Comparison of ENCODE assay signal across 14 cellular contexts in the genomic region with DNA sequence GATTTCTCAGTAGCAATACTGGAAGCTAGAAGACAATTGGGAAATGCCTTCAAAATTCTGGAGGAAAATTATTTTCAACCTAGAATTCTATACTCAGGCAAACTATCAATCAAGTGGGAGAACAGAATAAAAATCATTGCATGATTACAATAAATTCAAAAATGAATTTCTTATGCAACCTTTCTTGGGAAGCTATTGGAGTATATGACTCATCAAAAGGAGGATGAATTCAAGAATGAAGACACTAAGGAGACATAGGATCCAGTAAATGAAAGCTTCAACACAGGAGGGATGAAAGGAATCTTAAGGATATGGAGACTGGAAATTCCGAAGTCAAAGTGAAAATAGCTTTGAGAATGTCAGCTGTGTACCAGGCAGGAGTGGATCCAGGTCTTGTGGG. TPM values are rescaled to one million over a fixed set of nuclear protein-coding genes. Genes with fewer than 3 reads are reported as not detected.
DNase-seq lines count a peak whose midpoint lies in the region; ATAC-seq, FAIRE-seq and TF ChIP-seq lines count a peak whose summit lies in the region.
"Had no signal": no experiment of that assay in that cellular context is flagged by ENCODE, and none has a peak within 500 bp of the region (broad histone marks: within the 10 kb centered on the region; RNA-seq: fewer than 3 reads in every experiment).

No MANE protein-coding gene starts in this region.

- no TSS peak for BruUV-seq in K562 (replicated peaks; lab: Mats Ljungman, UMichigan)

- H3K4me2 ChIP-seq in K562 (ENCODE audit: insufficient read depth, low read length): no peak overlapping the region
- H3K4me2 ChIP-seq in Karpas-422 (ENCODE audit: low read depth, low read length, poor library complexity, severe bottlenecking): no peak overlapping the region

- H3K9me1 ChIP-seq in K562 (ENCODE audit: control insufficient read depth, insufficient read depth, low read length): no peaks in the 10 kb centered on the region

- no peak for TF ChIP-seq RAD21 in K562 (CRISPR knock-in tag; conservative IDR thresholded peaks at IDR 0.05 in 1 of 2, IDR thresholded peaks at IDR 0.05 in 1 of 2)

- no peaks in the 10 kb centered on the region for H3K36me3 ChIP-seq in K562 (ENCODE audit: control insufficient read depth, insufficient read depth, low read length)
- no peaks in the 10 kb centered on the region for H3K36me3 ChIP-seq in Karpas-422 (ENCODE audit: insufficient read depth, low read length)

- TF ChIP-seq EP300 in K562 (IDR thresholded peaks at IDR 0.05; ENCODE audit: low read length): no peak

- H2AFZ ChIP-seq in K562 (ENCODE audit: low read depth, low read length) (no peak overlapping the region), Karpas-422 (ENCODE audit: low read length) (no peak overlapping the region)

- POLR2A ChIA-PET in K562 (lab: Yijun Ruan, JAX): interaction anchor here (0.6 to 4.5 kb wide), 4 partner anchors 13 to 322 kb away, joined by 3 to 15 read pairs (median 3); partner anchors contain the start of gene UBR2

- TF ChIP-seq CTCF in K562 (IDR thresholded peaks at IDR 0.05 in 2 of 3, conservative IDR thresholded peaks at IDR 0.05 in 1 of 3; ENCODE audit: insufficient read depth in 2 of 3, low read depth in 1 of 3, low read length in 3 of 3) (no peak), fibroblast of villous mesenchyme (IDR thresholded peaks at IDR 0.05; ENCODE audit: insufficient read depth, low read depth, low read length) (no peak)

- no peaks in the 10 kb centered on the region for H3K79me2 ChIP-seq in K562 (ENCODE audit: control insufficient read depth, insufficient read depth, low read length)
- H3K79me2 ChIP-seq in Karpas-422 (ENCODE audit: low read length): no peaks in the 10 kb centered on the region

- peak; percentile 24 for DNase-seq in AG08395 (ENCODE audit: low spot score)
- peak; percentile 45 for DNase-seq in ELR (ENCODE audit: low read depth)
- DNase-seq in K562 (ENCODE audit: extremely low read depth in 1 of 4, low spot score in 3 of 4): no peak
- peak; percentile 34 for DNase-seq in fibroblast of villous mesenchyme (ENCODE audit: low read depth)
- no peak for DNase-seq in foreskin melanocyte
- DNase-seq in Kasumi-1 (lab: John Stamatoyannopoulos, UW): no peak
- DNase-seq in T-helper 1 cell: no peak
- no peak for DNase-seq in Karpas-422
- DNase-seq: CD8-positive, alpha-beta T cell; DND-41; H9; NCI-H1092; NCI-H1694; NCI-H446 had no signal

- H3K27me3 ChIP-seq in K562 (ENCODE audit: control insufficient read depth in 2 of 2, insufficient read depth in 2 of 2, low read length in 2 of 2) (no peaks in the 10 kb centered on the region), Karpas-422 (ENCODE audit: low read length) (no peaks in the 10 kb centered on the region)

- H3K9ac ChIP-seq in K562 (ENCODE audit: insufficient read depth in 1 of 2, low read depth in 2 of 2, low read length in 2 of 2) (no peak overlapping the region), Karpas-422 (ENCODE audit: low read length) (no peak overlapping the region)

- in situ Hi-C loops in K562 (cut with MboI): no loop called here

- CTCF ChIA-PET in K562 (lab: Yijun Ruan, JAX; ENCODE audit: low intra/inter-chr PET ratio): interaction anchor here (1.0 kb wide), 1 partner anchor 290 kb away, joined by 3 read pairs; no protein-coding TSS in a partner anchor

- no peak for TF ChIP-seq POLR2A in K562 (conservative IDR thresholded peaks at IDR 0.05)

- H3K27ac ChIP-seq in K562 (ENCODE audit: extremely low read depth, low read depth, low read length): no peak overlapping the region
- H3K27ac ChIP-seq in Karpas-422 (ENCODE audit: low read length): no peak overlapping the region

- no peak for ATAC-seq in K562
- ATAC-seq: CD8-positive, alpha-beta T cell had no signal

- no peaks in the 10 kb centered on the region for H3K9me3 ChIP-seq in K562 (replicated peaks; ENCODE audit: control insufficient read depth, insufficient read depth, low read depth, low read length)
- no peaks in the 10 kb centered on the region for H3K9me3 ChIP-seq in Karpas-422 (ENCODE audit: low read length)

- H3K4me3 ChIP-seq in K562 (no peak overlapping the region), fibroblast of villous mesenchyme (ENCODE audit: low read depth, low read length) (no peak overlapping the region), Karpas-422 (ENCODE audit: low read length) (no peak overlapping the region)

- H3K9me2 ChIP-seq in Karpas-422 (replicated peaks; ENCODE audit: insufficient read depth, low read length): no peaks in the 10 kb centered on the region

- H3K4me1 ChIP-seq in K562 (replicated peaks in 1 of 2; ENCODE audit: control insufficient read depth in 2 of 2, insufficient read depth in 2 of 2, low read length in 2 of 2) (peaks cover 10 to 16% of the 10 kb centered on the region in 2 experiments), Karpas-422 (ENCODE audit: low read length) (peaks cover 17% of the 10 kb centered on the region)

- WGBS in K562 (ENCODE audit: insufficient coverage, low coverage, missing lambda C conversion rate): 18% methylated on average over 1 of the region's 1 CpG

- no peaks in the 10 kb centered on the region for H4K20me1 ChIP-seq in K562 (replicated peaks; ENCODE audit: control insufficient read depth, insufficient read depth, low read length)
- H4K20me1 ChIP-seq in Karpas-422 (ENCODE audit: insufficient read depth, low read depth, low read length): no peaks in the 10 kb centered on the region

- intact Hi-C loops in K562 (cut with micrococcal nuclease): no loop called here

- FAIRE-seq in K562 (lab: Jason Lieb, UNC): no peak

TF ChIP-seq in K562, 482 proteins besides CTCF, POLR2A, EP300 and RAD21 (continues in another document):
- TF ChIP-seq ZFPM2 (CRISPR knock-in tag; IDR thresholded peaks at IDR 0.05) (no peak), NEUROD1 (IDR thresholded peaks at IDR 0.05; ENCODE audit: borderline replicate concordance, low read depth, low read length, partially characterized antibody) (no peak), RREB1 (CRISPR knock-in tag; IDR thresholded peaks at IDR 0.05) (no peak), NR1H2 (CRISPR knock-in tag; IDR thresholded peaks at IDR 0.05) (no peak)

RNA-seq across cellular contexts. Expression of gene UBR2, which starts 12.6 kb away (rescaled TPM):
- total RNA-seq in K562 (2011; cell fraction: chromatin; rRNA removed; ENCODE audit: low replicate concordance): 40.5 and 114 TPM in 2 replicates
- 20.5 and 25.0 TPM in 2 replicates for total RNA-seq in K562 (2011; cell fraction: nucleolus; rRNA removed)
- total RNA-seq in K562 (2011; cell fraction: nucleoplasm; rRNA removed): 44.1 and 48.8 TPM in 2 replicates
- 23.4 and 26.8 TPM in 2 replicates for total RNA-seq in K562 (2014; rRNA removed)
- total RNA-seq in K562 (2014; rRNA removed; fragmentation: Illumina TruSeq; extraction: Trizol): 38.9 and 41.3 TPM in 2 replicates
- 34.4 and 35.0 TPM in 2 replicates for total RNA-seq in K562 (2015; rRNA removed; fragmentation: Illumina TruSeq; extraction: Trizol)
- total RNA-seq in K562 (2021): 33.5 and 35.3 TPM in 2 replicates
- polyA plus RNA-seq in K562 (2011; rRNA removed): 29.5 and 35.4 TPM in 2 replicates
- 8.0 and 17.6 TPM in 2 replicates for polyA plus RNA-seq in K562 (2011; cell fraction: cytosol; rRNA removed)
- 19.9 and 29.8 TPM in 2 replicates for polyA plus RNA-seq in K562 (2011; cell fraction: nucleus; rRNA removed)
- 15.1 and 17.7 TPM in 2 replicates for polyA plus RNA-seq in K562 (2012)
- polyA plus RNA-seq in K562 (2014; fragmentation: Illumina TruSeq; extraction: Trizol): 17.2 and 21.4 TPM in 2 replicates
- 10 to 100 TPM in 1 of 2 experiments, 1 to 10 TPM in 1; 9.1 to 13.1 TPM for polyA plus RNA-seq in K562 (2014; fragmentation: Nextera tagmentation; extraction: Ambion mirVana)
- 14.7 and 16.4 TPM in 2 replicates for polyA plus RNA-seq in K562 (2014; rRNA removed)
- polyA minus RNA-seq in K562 (2011; rRNA and poly(A)+ RNA removed): 106 and 107 TPM in 2 replicates
- polyA minus RNA-seq in K562 (2011; cell fraction: cytosol; rRNA and poly(A)+ RNA removed): 22.6 and 36.3 TPM in 2 replicates
- polyA minus RNA-seq in K562 (2011; cell fraction: nucleus; rRNA and poly(A)+ RNA removed): 19.1 and 36.5 TPM in 2 replicates
- total RNA-seq in fibroblast of villous mesenchyme: 18.4 and 30.7 TPM in 2 replicates
- 22.6 and 28.4 TPM in 2 replicates for total RNA-seq in Karpas-422 (2014; rRNA removed; shearing (Covaris generic); ENCODE audit: low replicate concordance)

Comparison
In these comparisons a context has a peak if more than half of its experiments do, and no peak if none do; other contexts are left out.
1. DNase-seq: peak in AG08395 (single experiment), ELR (single experiment) and fibroblast of villous mesenchyme (single experiment); none in K562 (0 of 4), foreskin melanocyte (single experiment), Kasumi-1 (0 of 2), T-helper 1 cell (0 of 5) and Karpas-422 (single experiment).